ENCODE assay signal across 17 cellular contexts in the genomic region with DNA sequence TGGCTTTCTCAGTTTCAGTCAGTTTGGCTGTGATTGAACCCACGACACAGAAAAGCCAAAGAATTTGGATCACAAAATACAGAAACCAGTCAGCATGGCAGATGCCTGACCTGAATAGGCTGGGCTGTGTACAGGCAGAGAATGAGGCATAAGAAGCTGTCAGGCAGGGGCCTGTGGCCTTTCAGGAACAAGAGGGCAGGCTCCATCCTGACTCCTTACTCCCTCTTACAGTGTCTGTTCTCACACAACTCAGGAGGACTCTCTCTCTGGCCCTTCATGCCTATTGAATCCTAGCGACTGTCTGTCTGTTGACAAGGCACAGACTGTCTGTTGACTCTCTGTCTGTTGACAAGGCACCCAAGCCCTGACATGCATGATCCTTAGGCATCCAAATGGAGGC.
"Had no signal": no experiment of that assay in that cellular context is flagged by ENCODE, and none has a peak within 500 bp of the region (broad histone marks: within the 10 kb centered on the region; RNA-seq: fewer than 3 reads in every experiment).

No MANE protein-coding gene starts in this region.

- H3K27ac ChIP-seq: gastroesophageal sphincter, hepatocyte, suprapubic skin, tibial artery, VCaP had no signal

- H3K4me3 ChIP-seq: gastroesophageal sphincter, hepatocyte, suprapubic skin, tibial artery had no signal

- H3K27me3 ChIP-seq: gastroesophageal sphincter, hepatocyte, suprapubic skin, tibial artery had no signal

- DNase-seq: activated CD4-positive, alpha-beta T cell treated with anti-CD3 and anti-CD28 coated beads for 4 hours; activated CD4-positive, alpha-beta T cell treated with anti-CD3 and anti-CD28 coated beads, Interleukin-2, amount 50 U/mL, for 4 hours; activated naive CD4-positive, alpha-beta T cell; activated T-cell treated with anti-CD3 and anti-CD28 coated beads for 4 hours; activated T-cell treated with anti-CD3 and anti-CD28 coated beads, Interleukin-2, amount 50 U/mL, for 72 hours; cortex of kidney; immature natural killer cell; natural killer cell; posterior cingulate gyrus; right cardiac atrium; stimulated activated naive CD4-positive, alpha-beta T cell; T-helper 9 cell; tibial artery had no signal

- H3K4me1 ChIP-seq: gastroesophageal sphincter, suprapubic skin, tibial artery had no signal

- H3K9me3 ChIP-seq: gastroesophageal sphincter, suprapubic skin, tibial artery had no signal

- H3K36me3 ChIP-seq: gastroesophageal sphincter, suprapubic skin, tibial artery had no signal
